Comparison of ENCODE assay signal across 9 cellular contexts in genomic region chr16:80527297-80527696, GRCh38. TPM values are rescaled to one million over a fixed set of nuclear protein-coding genes. Genes with fewer than 3 reads are reported as not detected.
A peak's percentile ranks its signal among the peaks of the same experiment; 100 is the strongest.
DNase-seq lines count a peak whose midpoint lies in the region; ATAC-seq and TF ChIP-seq lines count a peak whose summit lies in the region.
"Had no signal": no experiment of that assay in that cellular context is flagged by ENCODE, and none has a peak within 500 bp of the region (broad histone marks: within the 10 kb centered on the region; RNA-seq: fewer than 3 reads in every experiment).

No MANE protein-coding gene starts in this region.

- ATAC-seq in GM18870 (IDR thresholded peaks at IDR 0.05; ENCODE audit: unreplicated experiment) = no peak
- ATAC-seq in HG03025 (IDR thresholded peaks at IDR 0.05; ENCODE audit: low FRiP score, unreplicated experiment) = no peak

- H3K27me3 Mint-ChIP-seq in type B pancreatic cell = peaks cover 40% of the 10 kb centered on the region

- peak; percentile 27 for DNase-seq in AG20443 (ENCODE audit: low spot score)
- peak; percentile 10 for DNase-seq in GM19240 (ENCODE audit: insufficient read length, low spot score)
- DNase-seq in NAMALWA (ENCODE audit: low spot score) = peak; percentile 58
- DNase-seq in activated T-cell treated with anti-CD3 and anti-CD28 coated beads for 24 hours (ENCODE audit: low read depth) = peak; percentile 43
- DNase-seq in iris pigment epithelial cell (ENCODE audit: low read depth) = peak; percentile 25
- DNase-seq in type B pancreatic cell (ENCODE audit: extremely low spot score, unreplicated experiment) = no peak
- DNase-seq: left cardiac atrium had no signal

- H3K4me1 Mint-ChIP-seq in type B pancreatic cell (ENCODE audit: unreplicated experiment) = no peaks in the 10 kb centered on the region

- H3K36me3 Mint-ChIP-seq in type B pancreatic cell = no peaks in the 10 kb centered on the region

- TF ChIP-seq CTCF in type B pancreatic cell (conservative IDR thresholded peaks at IDR 0.05) = peak; percentile 53

- H3K27ac Mint-ChIP-seq in type B pancreatic cell = no peak overlapping the region

- H3K9me3 Mint-ChIP-seq in type B pancreatic cell = no peaks in the 10 kb centered on the region

- no peak overlapping the region for H3K4me3 Mint-ChIP-seq in type B pancreatic cell

RNA-seq across cellular contexts. Expression of gene DYNLRB2, which starts 13.5 kb away (rescaled TPM):
- total RNA-seq in type B pancreatic cell (ENCODE audit: low replicate concordance) = 2.3 and 4.3 TPM in 2 replicates
- total RNA-seq: left cardiac atrium had no signal
